In the genomic region with DNA sequence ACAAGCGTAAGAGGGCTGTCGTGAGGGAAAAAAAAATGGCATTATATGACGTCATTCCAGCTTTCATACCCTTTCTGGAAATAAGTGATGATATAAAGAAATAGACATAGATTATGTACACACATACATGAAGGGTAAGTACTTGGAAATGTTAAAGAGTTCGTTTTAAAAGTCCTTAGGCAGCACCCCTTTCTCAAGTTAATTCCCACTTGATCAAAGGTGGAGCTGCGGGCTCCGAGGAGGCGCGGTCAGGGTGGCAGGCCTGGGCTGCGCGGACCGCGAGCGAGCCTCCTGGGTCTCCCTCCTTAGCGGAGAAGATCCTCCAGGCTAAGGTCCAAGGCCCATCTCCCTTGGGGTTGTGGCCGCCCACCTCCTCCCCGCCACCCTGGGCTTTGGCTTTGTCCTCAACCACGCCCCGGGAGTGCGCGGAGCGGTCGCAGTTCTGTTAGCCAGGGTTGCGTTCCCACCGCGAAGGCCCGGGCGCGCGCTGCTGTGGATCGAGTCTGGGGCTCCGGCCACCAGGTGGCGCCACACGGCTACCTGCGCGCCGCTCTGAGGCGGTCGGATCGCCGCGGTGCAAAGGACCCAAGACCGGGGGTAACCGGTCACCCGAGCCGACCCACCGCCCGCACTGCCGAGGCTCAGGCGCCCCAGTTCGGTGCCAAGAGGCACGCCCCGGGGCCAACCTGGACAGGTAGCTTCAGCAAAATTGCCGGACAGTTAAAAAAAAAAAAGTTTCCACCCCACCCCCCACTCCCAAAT, we compare ENCODE assay signal across 8 cellular contexts.
DNase-seq lines count a peak whose midpoint lies in the region; ATAC-seq and TF ChIP-seq lines count a peak whose summit lies in the region.

No MANE protein-coding gene starts in this region.

- no peaks in the 10 kb centered on the region for H3F3A ChIP-seq in PC-3 (ENCODE audit: low read length, unreplicated experiment)

- H3K36me3 ChIP-seq in PC-3 (ENCODE audit: low read depth, low read length) (no peaks in the 10 kb centered on the region), fibroblast of lung (ENCODE audit: control insufficient read depth, insufficient read depth, low read length) (no peaks in the 10 kb centered on the region)

- no peaks in the 10 kb centered on the region for H4K20me1 ChIP-seq in PC-3 (ENCODE audit: low read length)
- H4K20me1 ChIP-seq in fibroblast of lung (ENCODE audit: control insufficient read depth, extremely low read depth, insufficient read depth, low read length): no peaks in the 10 kb centered on the region

- POLR2A ChIA-PET in PC-3 (lab: Charles Lee; ENCODE audit: unreplicated experiment): no interaction called here

- no TSS peak for BruUV-seq in PC-3 (replicated peaks; lab: Mats Ljungman, UMichigan)

- no peaks in the 10 kb centered on the region for H3K9me2 ChIP-seq in PC-3 (replicated peaks; ENCODE audit: low read length)

- peak; percentile 43 for ATAC-seq in GM18868 (IDR thresholded peaks at IDR 0.05; ENCODE audit: unreplicated experiment)
- ATAC-seq in PC-3: peak; percentile 94
- peak; percentile 95 to 96 for ATAC-seq in activated T-cell treated with anti-CD3 and anti-CD28 coated beads, Interleukin-2, amount 50 U/mL, for 72 hours (replicated peaks in 1 of 2)
- ATAC-seq in natural killer cell treated with Interleukin-12 subunit alpha and Interleukin-12 subunit beta and Interleukin-15 and Interleukin-18, amount 100 ng/mL, for 72 hours: peak; percentile 93 to 94

- peaks cover 7% of the 10 kb centered on the region for H3K4me1 Mint-ChIP-seq in activated T-cell treated with anti-CD3 and anti-CD28 coated beads, Interleukin-2, amount 50 U/mL, for 72 hours (ENCODE audit: low read depth)
- H3K4me1 Mint-ChIP-seq in natural killer cell treated with Interleukin-12 subunit alpha and Interleukin-12 subunit beta and Interleukin-15 and Interleukin-18, amount 100 ng/mL, for 72 hours (ENCODE audit: low read depth in 2 of 2): peaks cover 3 to 5% of the 10 kb centered on the region in 2 donors

- H3K4me3 Mint-ChIP-seq in activated T-cell treated with anti-CD3 and anti-CD28 coated beads, Interleukin-2, amount 50 U/mL, for 72 hours: peak overlapping the region; percentile 56 to 71
- peak overlapping the region; percentile 56 for H3K4me3 Mint-ChIP-seq in natural killer cell treated with Interleukin-12 subunit alpha and Interleukin-12 subunit beta and Interleukin-15 and Interleukin-18, amount 100 ng/mL, for 72 hours

- H3K27ac ChIP-seq in PC-3 (ENCODE audit: low read length) (no peak overlapping the region), fibroblast of lung (ENCODE audit: insufficient read depth, low read length) (no peak overlapping the region)

- H2AFZ ChIP-seq in PC-3 (ENCODE audit: low read length) (peak overlapping the region; percentile 94), fibroblast of lung (ENCODE audit: low read length) (peak overlapping the region; percentile 94)

- H3K4me3 ChIP-seq in PC-3 (ENCODE audit: low read length) (peak overlapping the region; percentile 82), fibroblast of lung (replicated peaks in 1 of 4; ENCODE audit: control extremely low read depth in 1 of 4, insufficient read depth in 1 of 4, low read depth in 3 of 4, low read length in 4 of 4) (peak overlapping the region; percentile 48 to 54 (median 52))

- intact Hi-C loops in PC-3 (cut with micrococcal nuclease): loop anchor here (2.0 to 5.0 kb wide), 3 partner anchors 45 to 191 kb away; no protein-coding TSS in a partner anchor

- DNase-seq in AG09319 (ENCODE audit: extremely low read depth, low read depth): no peak
- peak; percentile 84 for DNase-seq in HK-2 (ENCODE audit: unreplicated experiment)
- peak; percentile 80 for DNase-seq in PC-3
- DNase-seq in activated T-cell treated with anti-CD3 and anti-CD28 coated beads, Interleukin-2, amount 50 U/mL, for 72 hours: peak; percentile 85 to 91
- DNase-seq in fibroblast of lung (ENCODE audit: low read depth in 2 of 2): peak; percentile 60
- peak; percentile 82 for DNase-seq in natural killer cell treated with Interleukin-12 subunit alpha and Interleukin-12 subunit beta and Interleukin-15 and Interleukin-18, amount 100 ng/mL, for 72 hours (ENCODE audit: low spot score)
- peak; percentile 26 to 80 (median 64) for DNase-seq in stimulated activated naive CD4-positive, alpha-beta T cell (lab: John Stamatoyannopoulos, UW)

- CTCF ChIA-PET in PC-3 (lab: Charles Lee): interaction anchor here (0.6 kb wide), 1 partner anchor 23 kb away, joined by 18 read pairs; no protein-coding TSS in a partner anchor

- TF ChIP-seq CTCF in AG09319 (IDR thresholded peaks at IDR 0.05; ENCODE audit: low read depth, low read length) (peak; percentile 86), PC-3 (conservative IDR thresholded peaks at IDR 0.05; ENCODE audit: low read depth, low read length) (peak; percentile 88), fibroblast of lung (conservative IDR thresholded peaks at IDR 0.05 in 1 of 2, IDR thresholded peaks at IDR 0.05 in 1 of 2; ENCODE audit: low read depth in 1 of 2, low read length in 2 of 2) (peak; percentile 65 to 67)

- peak overlapping the region; percentile 90 for H3K4me2 ChIP-seq in PC-3 (ENCODE audit: low read length)
- H3K4me2 ChIP-seq in fibroblast of lung (ENCODE audit: extremely low read depth, insufficient read depth, low read length): peak overlapping the region; percentile 97

- H3K9me3 Mint-ChIP-seq in activated T-cell treated with anti-CD3 and anti-CD28 coated beads, Interleukin-2, amount 50 U/mL, for 72 hours: no peaks in the 10 kb centered on the region
- no peaks in the 10 kb centered on the region for H3K9me3 Mint-ChIP-seq in natural killer cell treated with Interleukin-12 subunit alpha and Interleukin-12 subunit beta and Interleukin-15 and Interleukin-18, amount 100 ng/mL, for 72 hours

- H3K4me1 ChIP-seq in PC-3 (ENCODE audit: insufficient read depth, low read length): no peaks in the 10 kb centered on the region
- no peaks in the 10 kb centered on the region for H3K4me1 ChIP-seq in fibroblast of lung (ENCODE audit: control insufficient read depth, extremely low read depth, insufficient read depth, low read length)

- H3K9me3 ChIP-seq in PC-3 (ENCODE audit: low read length): no peaks in the 10 kb centered on the region
- no peaks in the 10 kb centered on the region for H3K9me3 ChIP-seq in fibroblast of lung (ENCODE audit: control insufficient read depth, insufficient read depth, low read depth, low read length)

- H3K27me3 Mint-ChIP-seq in activated T-cell treated with anti-CD3 and anti-CD28 coated beads, Interleukin-2, amount 50 U/mL, for 72 hours (ENCODE audit: low read depth): peaks cover 35% of the 10 kb centered on the region
- peaks cover 12 to 15% of the 10 kb centered on the region in 2 donors for H3K27me3 Mint-ChIP-seq in natural killer cell treated with Interleukin-12 subunit alpha and Interleukin-12 subunit beta and Interleukin-15 and Interleukin-18, amount 100 ng/mL, for 72 hours

- H3K27me3 ChIP-seq in PC-3 (ENCODE audit: low read length) (no peaks in the 10 kb centered on the region), fibroblast of lung (ENCODE audit: control insufficient read depth, insufficient read depth, low read length) (peaks cover 2% of the 10 kb centered on the region)

- H3K79me2 ChIP-seq in PC-3 (ENCODE audit: low read length) (no peaks in the 10 kb centered on the region), fibroblast of lung (ENCODE audit: control insufficient read depth, insufficient read depth, low read length) (no peaks in the 10 kb centered on the region)

- H3K36me3 Mint-ChIP-seq in activated T-cell treated with anti-CD3 and anti-CD28 coated beads, Interleukin-2, amount 50 U/mL, for 72 hours (ENCODE audit: insufficient read depth in 2 of 2): no peaks in the 10 kb centered on the region
- no peaks in the 10 kb centered on the region for H3K36me3 Mint-ChIP-seq in natural killer cell treated with Interleukin-12 subunit alpha and Interleukin-12 subunit beta and Interleukin-15 and Interleukin-18, amount 100 ng/mL, for 72 hours

- no peak overlapping the region for H3K27ac Mint-ChIP-seq in activated T-cell treated with anti-CD3 and anti-CD28 coated beads, Interleukin-2, amount 50 U/mL, for 72 hours
- H3K27ac Mint-ChIP-seq in natural killer cell treated with Interleukin-12 subunit alpha and Interleukin-12 subunit beta and Interleukin-15 and Interleukin-18, amount 100 ng/mL, for 72 hours: no peak overlapping the region

- peak overlapping the region; percentile 42; the same call in 1 of the 2 replicates for H3K9ac ChIP-seq in PC-3 (ENCODE audit: low read length)
- peak overlapping the region; percentile 65 for H3K9ac ChIP-seq in fibroblast of lung (ENCODE audit: insufficient read depth, low read length)

Comparison
In these comparisons a context has a peak if more than half of its experiments do, and no peak if none do; other contexts are left out.
1. ATAC-seq: peak in every context shown above with its lines; median percentile 96 in activated T-cell treated with anti-CD3 and anti-CD28 coated beads, Interleukin-2, amount 50 U/mL, for 72 hours; 94 in PC-3; 94 in natural killer cell treated with Interleukin-12 subunit alpha and Interleukin-12 subunit beta and Interleukin-15 and Interleukin-18, amount 100 ng/mL, for 72 hours; 43 in GM18868.